ENCODE assay signal across 8 cellular contexts in the genomic region with DNA sequence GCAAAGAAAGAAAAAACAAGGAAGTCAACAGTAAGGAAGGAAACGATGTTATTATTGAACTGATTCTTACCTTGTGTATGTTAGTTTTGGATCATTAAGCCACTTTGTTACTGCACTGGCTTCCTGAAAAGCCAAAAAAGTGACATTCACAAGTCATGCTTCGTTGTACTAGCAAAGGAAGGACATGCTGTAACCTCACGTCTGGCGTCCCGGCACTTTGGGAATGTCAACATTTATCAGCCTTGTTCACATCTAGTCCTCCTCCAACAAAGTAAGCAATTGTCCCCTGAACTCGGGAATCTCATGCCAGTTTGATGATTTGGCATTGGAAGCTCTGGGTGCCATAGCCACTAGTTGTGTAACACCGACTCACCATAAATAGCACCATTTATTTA. TPM values are rescaled to one million over a fixed set of nuclear protein-coding genes. Genes with fewer than 3 reads are reported as not detected.
DNase-seq lines count a peak whose midpoint lies in the region; ATAC-seq, FAIRE-seq and TF ChIP-seq lines count a peak whose summit lies in the region.

No MANE protein-coding gene starts in this region.

- intact Hi-C loops in left ventricle myocardium inferior (cut with micrococcal nuclease) (no loop called here), Right ventricle myocardium inferior (cut with DNase I) (no loop called here), lower lobe of right lung (cut with DNase I) (no loop called here)

- peak overlapping the region; percentile 82 for H3K4me3 ChIP-seq in left ventricle myocardium inferior
- peak overlapping the region; percentile 66 for H3K4me3 ChIP-seq in lower lobe of right lung

- peak overlapping the region; percentile 92 for H3K27ac Mint-ChIP-seq in activated naive CD8-positive, alpha-beta T cell treated with anti-CD3 and anti-CD28 coated beads, Interleukin-2, amount 50 U/mL, for 24 hours

- peak overlapping the region; percentile 89 for H3K4me3 Mint-ChIP-seq in activated naive CD8-positive, alpha-beta T cell treated with anti-CD3 and anti-CD28 coated beads, Interleukin-2, amount 50 U/mL, for 24 hours

- in situ Hi-C loops in GM13976 (cut with MboI; ENCODE audit: low sequenced_read_pairs, unreplicated experiment), result no loop called here

- H3K36me3 ChIP-seq in left ventricle myocardium inferior, result peaks cover 18% of the 10 kb centered on the region
- H3K36me3 ChIP-seq in lower lobe of right lung, result peaks cover 18% of the 10 kb centered on the region

- H3K36me3 Mint-ChIP-seq in activated naive CD8-positive, alpha-beta T cell treated with anti-CD3 and anti-CD28 coated beads, Interleukin-2, amount 50 U/mL, for 24 hours (ENCODE audit: low read depth), result peaks cover 5% of the 10 kb centered on the region

- H3K27me3 ChIP-seq in left ventricle myocardium inferior (ENCODE audit: low read depth), result peaks cover 14% of the 10 kb centered on the region
- no peaks in the 10 kb centered on the region for H3K27me3 ChIP-seq in lower lobe of right lung (ENCODE audit: low read depth)

- H3K4me1 ChIP-seq in left ventricle myocardium inferior (peaks cover 17% of the 10 kb centered on the region), lower lobe of right lung (peaks cover 9% of the 10 kb centered on the region)

- TF ChIP-seq CTCF in left ventricle myocardium inferior (IDR thresholded peaks at IDR 0.05; ENCODE audit: borderline replicate concordance), result no peak
- no peak for TF ChIP-seq CTCF in lower lobe of right lung (IDR thresholded peaks at IDR 0.05)
- no peak for TF ChIP-seq CTCF in GM13976 (IDR thresholded peaks at IDR 0.05; ENCODE audit: borderline replicate concordance, control extremely low read depth, extremely low read depth, insufficient read depth, missing control alignments)

- H3K27ac ChIP-seq in left ventricle myocardium inferior (replicated peaks) (peak overlapping the region; percentile 84), lower lobe of right lung (peak overlapping the region; percentile 80)

- ATAC-seq in Right ventricle myocardium inferior (no peak), lower lobe of right lung (no peak)
- no peak for ATAC-seq in activated naive CD8-positive, alpha-beta T cell treated with anti-CD3 and anti-CD28 coated beads, Interleukin-2, amount 50 U/mL, for 24 hours

- peak; percentile 40 for FAIRE-seq in urothelium cell line (lab: Jason Lieb, UNC)

- peaks cover 33% of the 10 kb centered on the region for H3K4me1 Mint-ChIP-seq in activated naive CD8-positive, alpha-beta T cell treated with anti-CD3 and anti-CD28 coated beads, Interleukin-2, amount 50 U/mL, for 24 hours

- DNase-seq in left ventricle myocardium inferior (no peak), Right ventricle myocardium inferior (ENCODE audit: missing footprints) (no peak), lower lobe of right lung (no peak), urothelium cell line (ENCODE audit: low spot score) (no peak), glomerular visceral epithelial cell (ENCODE audit: extremely low spot score) (no peak), NCI-H2227 (lab: John Stamatoyannopoulos, UW; ENCODE audit: unreplicated experiment) (no peak), GM13976 (ENCODE audit: low spot score) (no peak)
- DNase-seq in activated naive CD8-positive, alpha-beta T cell treated with anti-CD3 and anti-CD28 coated beads, Interleukin-2, amount 50 U/mL, for 24 hours, result no peak

- no peaks in the 10 kb centered on the region for H3K9me3 ChIP-seq in left ventricle myocardium inferior (replicated peaks)
- no peaks in the 10 kb centered on the region for H3K9me3 ChIP-seq in lower lobe of right lung

- H3K27me3 Mint-ChIP-seq in activated naive CD8-positive, alpha-beta T cell treated with anti-CD3 and anti-CD28 coated beads, Interleukin-2, amount 50 U/mL, for 24 hours, result no peaks in the 10 kb centered on the region

- H3K9me3 Mint-ChIP-seq in activated naive CD8-positive, alpha-beta T cell treated with anti-CD3 and anti-CD28 coated beads, Interleukin-2, amount 50 U/mL, for 24 hours, result no peaks in the 10 kb centered on the region

RNA-seq across cellular contexts. Expression of a gene that starts 0.7 kb away (rescaled TPM):
- total RNA-seq in left ventricle myocardium inferior, result 10.8 TPM
- total RNA-seq in Right ventricle myocardium inferior, result 7.7 TPM
- 20.1 TPM for total RNA-seq in lower lobe of right lung

RNA-seq across cellular contexts. Expression of a gene that starts 18.6 kb away (rescaled TPM):
- not detected for total RNA-seq in left ventricle myocardium inferior
- not detected for total RNA-seq in Right ventricle myocardium inferior
- not detected for total RNA-seq in lower lobe of right lung

RNA-seq across cellular contexts. Expression of a gene that starts 27.3 kb away (rescaled TPM):
- not detected for total RNA-seq in left ventricle myocardium inferior
- total RNA-seq in Right ventricle myocardium inferior, result not detected
- total RNA-seq in lower lobe of right lung, result not detected

RNA-seq across cellular contexts. Expression of a gene that starts 53.0 kb away (rescaled TPM):
- total RNA-seq in left ventricle myocardium inferior (not detected), Right ventricle myocardium inferior (not detected), lower lobe of right lung (not detected)
